Comparison of ENCODE assay signal across 7 cellular contexts in genomic region chr10:73414230-73414981, GRCh38. TPM values are rescaled to one million over a fixed set of nuclear protein-coding genes. Genes with fewer than 3 reads are reported as not detected.
DNase-seq lines count a peak whose midpoint lies in the region; ATAC-seq and TF ChIP-seq lines count a peak whose summit lies in the region.

No MANE protein-coding gene starts in this region.

- H2AFZ ChIP-seq in parathyroid adenoma, result peak overlapping the region; percentile 86

- H3K79me2 ChIP-seq in parathyroid adenoma, result peaks cover 28% of the 10 kb centered on the region

- DNase-seq in SJSA1 (ENCODE audit: low read depth in 1 of 2, low spot score in 2 of 2) (no peak), fibroblast of pulmonary artery (ENCODE audit: low read depth) (no peak), COR-L47 (lab: John Stamatoyannopoulos, UW) (no peak), SKM-1 treated with dmso at 0.1 percent for 144 hours (lab: John Stamatoyannopoulos, UW; ENCODE audit: unreplicated experiment) (no peak)

- ATAC-seq in GM19324 (IDR thresholded peaks at IDR 0.05; ENCODE audit: low FRiP score, unreplicated experiment) (peak; percentile 29), HG02943 (IDR thresholded peaks at IDR 0.05; ENCODE audit: low read depth, unreplicated experiment) (peak; percentile 25)

- H3K27ac ChIP-seq in SJSA1, result no peak overlapping the region
- H3K27ac ChIP-seq in parathyroid adenoma, result peak overlapping the region; percentile 95

- H3K4me1 ChIP-seq in SJSA1 (replicated peaks) (peaks cover 34% of the 10 kb centered on the region), parathyroid adenoma (peaks cover 11% of the 10 kb centered on the region)

- TF ChIP-seq CTCF in fibroblast of pulmonary artery (IDR thresholded peaks at IDR 0.05; ENCODE audit: low read length, missing control alignments) (peak; percentile 0), parathyroid adenoma (IDR thresholded peaks at IDR 0.05) (no peak)

- H3K9me3 ChIP-seq in SJSA1 (replicated peaks) (no peaks in the 10 kb centered on the region), parathyroid adenoma (ENCODE audit: control insufficient read depth, low read length) (no peaks in the 10 kb centered on the region)

- H3K27me3 ChIP-seq in SJSA1 (replicated peaks) (no peaks in the 10 kb centered on the region), parathyroid adenoma (ENCODE audit: control insufficient read depth, insufficient read depth, low read length) (no peaks in the 10 kb centered on the region)

- peak overlapping the region; percentile 86 for H3K4me2 ChIP-seq in parathyroid adenoma (ENCODE audit: low read length)

- peaks cover 11% of the 10 kb centered on the region; the same call in 1 of the 2 replicates for H3K36me3 ChIP-seq in SJSA1
- no peaks in the 10 kb centered on the region for H3K36me3 ChIP-seq in parathyroid adenoma (ENCODE audit: control insufficient read depth, insufficient read depth, low read length)

- peak overlapping the region; percentile 91 for H3K4me3 ChIP-seq in SJSA1
- peak overlapping the region; percentile 62 for H3K4me3 ChIP-seq in fibroblast of pulmonary artery (replicated peaks; ENCODE audit: low read depth, low read length)
- peak overlapping the region; percentile 88 for H3K4me3 ChIP-seq in parathyroid adenoma (ENCODE audit: low read depth, low read length)

- no peak overlapping the region for H3K9ac ChIP-seq in parathyroid adenoma

RNA-seq across cellular contexts. Expression of gene ANXA7, which starts 0.5 kb away (rescaled TPM):
- 172 and 193 TPM in 2 replicates for total RNA-seq in SJSA1 (2014; rRNA removed; shearing (Covaris generic))

RNA-seq across cellular contexts. Expression of gene MSS51, which starts 19.0 kb away (rescaled TPM):
- 0.22 and 0.71 TPM in 2 replicates for total RNA-seq in SJSA1 (2014; rRNA removed; shearing (Covaris generic))

RNA-seq across cellular contexts. Expression of gene CFAP70, which starts 55.7 kb away (rescaled TPM):
- 0.08 and 0.25 TPM in 2 replicates for total RNA-seq in SJSA1 (2014; rRNA removed; shearing (Covaris generic))
